Comparison of ENCODE assay signal across 30 cellular contexts in genomic region chr12:102954143-102954542, GRCh38. TPM values are rescaled to one million over a fixed set of nuclear protein-coding genes. Genes with fewer than 3 reads are reported as not detected.
A peak's percentile ranks its signal among the peaks of the same experiment; 100 is the strongest.
DNase-seq lines count a peak whose midpoint lies in the region; ATAC-seq, FAIRE-seq and TF ChIP-seq lines count a peak whose summit lies in the region.
"Had no signal": no experiment of that assay in that cellular context is flagged by ENCODE, and none has a peak within 500 bp of the region (broad histone marks: within the 10 kb centered on the region; RNA-seq: fewer than 3 reads in every experiment).

No MANE protein-coding gene starts in this region.

- no peak overlapping the region for H3K23ac ChIP-seq in mesenchymal stem cell (ENCODE audit: low read length in 2 of 2)

- no peak overlapping the region for H2BK120ac ChIP-seq in mesenchymal stem cell (ENCODE audit: low read depth, low read length)

- H3K4me1 ChIP-seq in mesenchymal stem cell (ENCODE audit: control insufficient read depth, insufficient read depth, low read depth, low read length) (peaks cover 22% of the 10 kb centered on the region), smooth muscle cell (ENCODE audit: low read depth) (peaks cover 21% of the 10 kb centered on the region)

- no peaks in the 10 kb centered on the region for H3K36me3 Mint-ChIP-seq in activated CD4-positive, alpha-beta T cell treated with anti-CD3 and anti-CD28 coated beads for 36 hours (ENCODE audit: low read depth)
- H3K36me3 Mint-ChIP-seq in activated CD8-positive, alpha-beta T cell treated with anti-CD3 and anti-CD28 coated beads for 36 hours (ENCODE audit: low read depth) = no peaks in the 10 kb centered on the region
- H3K36me3 Mint-ChIP-seq: mesothelial cell of epicardium; stimulated activated memory B cell treated with anti-CD40 and anti-IgM and Interleukin-4, amounts not matched to agents 10 μg/mL and 1 μg/mL and 100 μg/mL, for 72 hours had no signal

- H2AK5ac ChIP-seq in mesenchymal stem cell (ENCODE audit: low read length, severe bottlenecking) = no peak overlapping the region

- no peak overlapping the region for H3K9ac ChIP-seq in mesenchymal stem cell (ENCODE audit: low read length)
- H3K9ac ChIP-seq in smooth muscle cell (ENCODE audit: low read depth) = no peak overlapping the region
- H3K9ac ChIP-seq: BLaER1 had no signal

- intact Hi-C loops in activated CD4-positive, alpha-beta T cell treated with anti-CD3 and anti-CD28 coated beads for 36 hours (cut with DNase I, micrococcal nuclease) = loop anchor here (5.0 to 10.0 kb wide), 2 partner anchors 321 to 543 kb away; partner anchors contain the start of gene C12orf42 (in 1 of the 2)
- intact Hi-C loops in activated CD8-positive, alpha-beta T cell treated with anti-CD3 and anti-CD28 coated beads for 36 hours (cut with micrococcal nuclease) = loop anchor here (5.0 kb wide), 1 partner anchor 548 kb away; no protein-coding TSS in a partner anchor

- H3K4me2 ChIP-seq in mesenchymal stem cell (ENCODE audit: low read length, poor library complexity, severe bottlenecking) (no peak overlapping the region), smooth muscle cell (no peak overlapping the region)
- H3K4me2 ChIP-seq: BLaER1, hepatocyte had no signal

- H2BK5ac ChIP-seq in mesenchymal stem cell (ENCODE audit: low read depth, low read length, poor library complexity, severe bottlenecking) = no peak overlapping the region

- H3K9me3 ChIP-seq in mesenchymal stem cell (ENCODE audit: control insufficient read depth, low read length) = no peaks in the 10 kb centered on the region
- H3K9me3 ChIP-seq in smooth muscle cell (replicated peaks; ENCODE audit: low read depth) = no peaks in the 10 kb centered on the region
- H3K9me3 ChIP-seq: ascending aorta, BLaER1, esophagus squamous epithelium had no signal

- H3K4me3 ChIP-seq in mesenchymal stem cell (ENCODE audit: insufficient read depth in 1 of 2, low read depth in 1 of 2, low read length in 2 of 2) (no peak overlapping the region), smooth muscle cell (no peak overlapping the region)
- H3K4me3 ChIP-seq: ascending aorta, BLaER1, esophagus squamous epithelium, hepatocyte had no signal

- CTCF ChIA-PET in activated CD4-positive, alpha-beta T cell treated with anti-CD3 and anti-CD28 coated beads for 36 hours (lab: Charles Lee) = interaction anchor here (1.1 kb wide), 1 partner anchor 594 kb away, joined by 3 read pairs; no protein-coding TSS in a partner anchor
- CTCF ChIA-PET in activated CD8-positive, alpha-beta T cell treated with anti-CD3 and anti-CD28 coated beads for 36 hours (lab: Charles Lee) = no interaction called here

- WGBS in mesenchymal stem cell = no CpG with 5 or more reads among the region's 1 CpG
- WGBS in smooth muscle cell (ENCODE audit: low lambda C conversion rate) = 61% methylated on average over 1 of the region's 1 CpG

- H3K27ac Mint-ChIP-seq in activated CD4-positive, alpha-beta T cell treated with anti-CD3 and anti-CD28 coated beads for 36 hours = no peak overlapping the region
- no peak overlapping the region for H3K27ac Mint-ChIP-seq in activated CD8-positive, alpha-beta T cell treated with anti-CD3 and anti-CD28 coated beads for 36 hours
- H3K27ac Mint-ChIP-seq: endodermal cell; IgD-negative memory B cell; mesothelial cell of epicardium; naive thymus-derived CD8-positive, alpha-beta T cell; stimulated activated memory B cell treated with anti-CD40 and anti-IgM and Interleukin-4, amounts not matched to agents 10 μg/mL and 1 μg/mL and 100 μg/mL, for 72 hours had no signal

- no peak overlapping the region for H2BK15ac ChIP-seq in mesenchymal stem cell (ENCODE audit: low read depth, poor library complexity, severe bottlenecking)

- peak; percentile 70 for FAIRE-seq in GM19239 (lab: Jason Lieb, UNC)
- FAIRE-seq: frontal cortex, RCC 7860, urothelium cell line had no signal

- TF ChIP-seq CTCF in activated CD8-positive, alpha-beta T cell treated with anti-CD3 and anti-CD28 coated beads for 36 hours (IDR thresholded peaks at IDR 0.05) = no peak
- no peak for TF ChIP-seq CTCF in smooth muscle cell (IDR thresholded peaks at IDR 0.05; ENCODE audit: borderline replicate concordance, insufficient read depth, poor library complexity, severe bottlenecking)

- H3K14ac ChIP-seq in mesenchymal stem cell (ENCODE audit: low read length in 2 of 2) = no peak overlapping the region

- peak; percentile 43 for DNase-seq in activated CD4-positive, alpha-beta T cell treated with anti-CD3 and anti-CD28 coated beads for 36 hours
- DNase-seq in activated CD4-positive, alpha-beta T cell treated with anti-CD3 and anti-CD28 coated beads, Interleukin-2, amount 50 U/mL, for 48 hours = no peak
- peak; percentile 79 for DNase-seq in DMS53 (lab: John Stamatoyannopoulos, UW)
- no peak for DNase-seq in GM19239 (ENCODE audit: insufficient read length, low spot score)
- peak; percentile 52 for DNase-seq in activated CD8-positive, alpha-beta T cell treated with anti-CD3 and anti-CD28 coated beads for 36 hours
- DNase-seq in mesenchymal stem cell = no peak
- no peak for DNase-seq in smooth muscle cell (lab: John Stamatoyannopoulos, UW; ENCODE audit: unreplicated experiment)
- DNase-seq: activated CD4-positive, alpha-beta T cell treated with anti-CD3 and anti-CD28 coated beads for 4 hours; caudate nucleus; endodermal cell; esophagus squamous epithelium; GOT3; naive thymus-derived CD8-positive, alpha-beta T cell; NCI-H1092; NCI-H2081; occipital lobe had no signal

- H3K4ac ChIP-seq in mesenchymal stem cell (ENCODE audit: low read depth in 1 of 2, low read length in 2 of 2) = no peak overlapping the region

- H2AFZ ChIP-seq in mesenchymal stem cell (ENCODE audit: low read depth, low read length) = no peak overlapping the region
- H2AFZ ChIP-seq in smooth muscle cell (ENCODE audit: low read depth) = no peak overlapping the region
- H2AFZ ChIP-seq: hepatocyte had no signal

- no peak overlapping the region for H3K4me3 Mint-ChIP-seq in activated CD4-positive, alpha-beta T cell treated with anti-CD3 and anti-CD28 coated beads for 36 hours
- H3K4me3 Mint-ChIP-seq in activated CD8-positive, alpha-beta T cell treated with anti-CD3 and anti-CD28 coated beads for 36 hours = no peak overlapping the region
- H3K4me3 Mint-ChIP-seq: endodermal cell; mesothelial cell of epicardium; stimulated activated memory B cell treated with anti-CD40 and anti-IgM and Interleukin-4, amounts not matched to agents 10 μg/mL and 1 μg/mL and 100 μg/mL, for 72 hours had no signal

- no peaks in the 10 kb centered on the region for H3K36me3 ChIP-seq in mesenchymal stem cell (ENCODE audit: control insufficient read depth in 1 of 2, insufficient read depth in 2 of 2, low read depth in 1 of 2, low read length in 2 of 2)
- no peaks in the 10 kb centered on the region for H3K36me3 ChIP-seq in smooth muscle cell (ENCODE audit: low read depth)
- H3K36me3 ChIP-seq: ascending aorta, BLaER1, esophagus squamous epithelium had no signal

- peaks cover 76% of the 10 kb centered on the region for H3K27me3 Mint-ChIP-seq in activated CD4-positive, alpha-beta T cell treated with anti-CD3 and anti-CD28 coated beads for 36 hours
- peaks cover 76% of the 10 kb centered on the region for H3K27me3 Mint-ChIP-seq in activated CD8-positive, alpha-beta T cell treated with anti-CD3 and anti-CD28 coated beads for 36 hours

- peaks cover 26% of the 10 kb centered on the region for H3K4me1 Mint-ChIP-seq in activated CD4-positive, alpha-beta T cell treated with anti-CD3 and anti-CD28 coated beads for 36 hours
- H3K4me1 Mint-ChIP-seq in activated CD8-positive, alpha-beta T cell treated with anti-CD3 and anti-CD28 coated beads for 36 hours (ENCODE audit: low read depth) = peaks cover 17% of the 10 kb centered on the region

- H3K79me1 ChIP-seq in mesenchymal stem cell (replicated peaks; ENCODE audit: low read length, poor library complexity, severe bottlenecking) = no peaks in the 10 kb centered on the region

- POLR2A ChIA-PET in activated CD4-positive, alpha-beta T cell treated with anti-CD3 and anti-CD28 coated beads for 36 hours (lab: Charles Lee) = no interaction called here
- POLR2A ChIA-PET in activated CD8-positive, alpha-beta T cell treated with anti-CD3 and anti-CD28 coated beads for 36 hours (lab: Charles Lee) = interaction anchor here (0.8 kb wide), 1 partner anchor 548 kb away, joined by 3 read pairs; no protein-coding TSS in a partner anchor

- no peaks in the 10 kb centered on the region for H3K79me2 ChIP-seq in smooth muscle cell (ENCODE audit: low read depth)
- H3K79me2 ChIP-seq: hepatocyte had no signal

- no peaks in the 10 kb centered on the region for H4K20me1 ChIP-seq in smooth muscle cell (ENCODE audit: low read depth)

- H4K8ac ChIP-seq in mesenchymal stem cell (ENCODE audit: low read length) = no peak overlapping the region

- H3K18ac ChIP-seq in mesenchymal stem cell (ENCODE audit: low read depth in 1 of 2, low read length in 2 of 2) = no peak overlapping the region

- peak; percentile 83 for ATAC-seq in activated CD4-positive, alpha-beta T cell treated with anti-CD3 and anti-CD28 coated beads for 36 hours
- peak; percentile 84 for ATAC-seq in activated CD8-positive, alpha-beta T cell treated with anti-CD3 and anti-CD28 coated beads for 36 hours
- no peak for ATAC-seq in HG03571 (IDR thresholded peaks at IDR 0.05; ENCODE audit: unreplicated experiment)
- ATAC-seq: left lobe of liver; naive thymus-derived CD8-positive, alpha-beta T cell; stimulated activated memory B cell treated with anti-CD40 and anti-IgM and Interleukin-4, amounts not matched to agents 10 μg/mL and 1 μg/mL and 100 μg/mL, for 72 hours had no signal

- H3F3A ChIP-seq in smooth muscle cell (ENCODE audit: low read depth) = no peaks in the 10 kb centered on the region

- no peak overlapping the region for H2BK12ac ChIP-seq in mesenchymal stem cell (ENCODE audit: low read length in 2 of 2)

- no peak overlapping the region for H3K27ac ChIP-seq in mesenchymal stem cell (ENCODE audit: low read length, poor library complexity, severe bottlenecking)
- no peak overlapping the region for H3K27ac ChIP-seq in smooth muscle cell (ENCODE audit: low read depth)
- H3K27ac ChIP-seq: ascending aorta, BLaER1, esophagus squamous epithelium, hepatocyte had no signal

- H3K27me3 ChIP-seq in mesenchymal stem cell (ENCODE audit: control insufficient read depth in 1 of 2, insufficient read depth in 1 of 2, low read length in 2 of 2) (peaks cover 90% of the 10 kb centered on the region in 2 experiments), smooth muscle cell (ENCODE audit: low read depth) (peaks cover 100% of the 10 kb centered on the region)
- H3K27me3 ChIP-seq: ascending aorta had no signal

- no peak overlapping the region for H4K91ac ChIP-seq in mesenchymal stem cell (ENCODE audit: low read length)

- H3K9me3 Mint-ChIP-seq in activated CD4-positive, alpha-beta T cell treated with anti-CD3 and anti-CD28 coated beads for 36 hours (ENCODE audit: low read depth) = no peaks in the 10 kb centered on the region
- H3K9me3 Mint-ChIP-seq in activated CD8-positive, alpha-beta T cell treated with anti-CD3 and anti-CD28 coated beads for 36 hours = no peaks in the 10 kb centered on the region
- H3K9me3 Mint-ChIP-seq: endodermal cell; mesothelial cell of epicardium; stimulated activated memory B cell treated with anti-CD40 and anti-IgM and Interleukin-4, amounts not matched to agents 10 μg/mL and 1 μg/mL and 100 μg/mL, for 72 hours had no signal

RNA-seq across cellular contexts. Expression of gene ASCL1, which starts 3.3 kb away (rescaled TPM):
- total RNA-seq in activated CD4-positive, alpha-beta T cell treated with anti-CD3 and anti-CD28 coated beads for 36 hours = not detected
- not detected for total RNA-seq in activated CD8-positive, alpha-beta T cell treated with anti-CD3 and anti-CD28 coated beads for 36 hours
- polyA plus RNA-seq in mesenchymal stem cell (2013, experiment 1 of 2) = not detected
- polyA plus RNA-seq in mesenchymal stem cell (2013, experiment 2 of 2) = not detected
- not detected in 2 replicates for total RNA-seq in smooth muscle cell
- polyA plus RNA-seq in smooth muscle cell = not detected in 2 replicates
- total RNA-seq: ascending aorta; endodermal cell; esophagus squamous epithelium; left lobe of liver; mesothelial cell of epicardium; naive thymus-derived CD8-positive, alpha-beta T cell; NCI-H460; skeletal muscle tissue; T-helper 1 cell treated with Interleukin-12 subunit alpha and Interleukin-12 subunit beta and Interleukin-4 antibody, amounts not matched to agents 30 ng/mL and 1 ng/mL, for 36 hours had no signal
- polyA plus RNA-seq: hepatocyte; IgD-negative memory B cell; naive thymus-derived CD8-positive, alpha-beta T cell had no signal

RNA-seq across cellular contexts. Expression of gene PAH, which starts 37.1 kb away (rescaled TPM):
- not detected for total RNA-seq in activated CD4-positive, alpha-beta T cell treated with anti-CD3 and anti-CD28 coated beads for 36 hours
- total RNA-seq in activated CD8-positive, alpha-beta T cell treated with anti-CD3 and anti-CD28 coated beads for 36 hours = not detected
- polyA plus RNA-seq in mesenchymal stem cell (2013, experiment 1 of 2) = not detected
- not detected for polyA plus RNA-seq in mesenchymal stem cell (2013, experiment 2 of 2)
- total RNA-seq in smooth muscle cell = 0.09 TPM in 1 of 2 replicates, not detected in the other
- not detected in 2 replicates for polyA plus RNA-seq in smooth muscle cell
- total RNA-seq: ascending aorta; esophagus squamous epithelium; mesothelial cell of epicardium; NCI-H460; skeletal muscle tissue; T-helper 1 cell treated with Interleukin-12 subunit alpha and Interleukin-12 subunit beta and Interleukin-4 antibody, amounts not matched to agents 30 ng/mL and 1 ng/mL, for 36 hours had no signal
- polyA plus RNA-seq: IgD-negative memory B cell; naive thymus-derived CD8-positive, alpha-beta T cell had no signal

Comparison
In these comparisons a context has a peak if more than half of its experiments do, and no peak if none do; other contexts are left out.
1. DNase-seq: peak in activated CD4-positive, alpha-beta T cell treated with anti-CD3 and anti-CD28 coated beads for 36 hours (single experiment), DMS53 (single experiment) and activated CD8-positive, alpha-beta T cell treated with anti-CD3 and anti-CD28 coated beads for 36 hours (single experiment); none in activated CD4-positive, alpha-beta T cell treated with anti-CD3 and anti-CD28 coated beads, Interleukin-2, amount 50 U/mL, for 48 hours (0 of 2), GM19239 (single experiment), mesenchymal stem cell (single experiment) and smooth muscle cell (single experiment).